ENCODE assay signal across 14 cellular contexts in the genomic region with DNA sequence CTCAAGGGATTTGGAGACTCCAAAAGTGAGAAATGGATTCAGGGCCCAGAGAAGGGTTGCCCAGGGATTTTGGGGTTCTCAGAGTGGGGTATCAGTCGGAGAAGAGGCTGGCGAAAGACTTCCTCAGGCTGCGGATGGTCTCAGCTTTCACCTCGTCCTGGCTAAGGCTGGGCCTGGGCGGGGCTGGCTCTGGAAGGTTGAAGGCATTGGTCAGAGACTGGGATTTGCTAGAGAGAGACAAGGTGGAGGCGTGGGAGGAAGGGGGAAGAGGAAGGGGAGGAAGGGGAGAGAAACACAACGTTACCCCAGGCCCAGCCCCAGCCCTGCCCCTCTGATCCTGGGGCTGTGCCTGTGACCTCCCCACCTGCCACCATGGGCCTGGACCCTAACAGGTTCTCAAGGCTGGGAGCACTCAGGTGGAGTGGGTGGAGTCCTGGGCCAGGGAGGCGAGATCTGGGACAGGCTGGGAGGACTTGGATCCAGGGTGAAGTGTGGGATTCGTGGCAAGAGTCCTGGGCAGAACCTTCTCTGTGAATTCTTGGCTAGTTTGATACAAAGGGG. TPM values are rescaled to one million over a fixed set of nuclear protein-coding genes. Genes with fewer than 3 reads are reported as not detected.
DNase-seq lines count a peak whose midpoint lies in the region; ATAC-seq and TF ChIP-seq lines count a peak whose summit lies in the region.
"Had no signal": no experiment of that assay in that cellular context is flagged by ENCODE, and none has a peak within 500 bp of the region (broad histone marks: within the 10 kb centered on the region; RNA-seq: fewer than 3 reads in every experiment).

No MANE protein-coding gene starts in this region.

- peaks cover 6% of the 10 kb centered on the region for H3K4me1 Mint-ChIP-seq in progenitor cell of endocrine pancreas (ENCODE audit: low read depth)
- peaks cover 8% of the 10 kb centered on the region for H3K4me1 Mint-ChIP-seq in activated CD4-positive, alpha-beta T cell treated with anti-CD3 and anti-CD28 coated beads for 36 hours

- ATAC-seq in RWPE2 (ENCODE audit: low read depth) (peak; percentile 13), GM18498 (IDR thresholded peaks at IDR 0.05; ENCODE audit: unreplicated experiment) (no peak), HG03045 (IDR thresholded peaks at IDR 0.05; ENCODE audit: unreplicated experiment) (no peak)
- no peak for ATAC-seq in activated CD4-positive, alpha-beta T cell treated with anti-CD3 and anti-CD28 coated beads for 36 hours

- no peak overlapping the region for H3K4me3 ChIP-seq in RWPE2 (ENCODE audit: severe bottlenecking)
- no peak overlapping the region for H3K4me3 ChIP-seq in left ventricle myocardium inferior

- H3K36me3 Mint-ChIP-seq in progenitor cell of endocrine pancreas (ENCODE audit: insufficient read depth) = peaks cover 19% of the 10 kb centered on the region
- peaks cover 33% of the 10 kb centered on the region for H3K36me3 Mint-ChIP-seq in activated CD4-positive, alpha-beta T cell treated with anti-CD3 and anti-CD28 coated beads for 36 hours (ENCODE audit: low read depth)

- POLR2A ChIA-PET in GM10248 (lab: Yijun Ruan, JAX) = no interaction called here
- POLR2A ChIA-PET in activated CD4-positive, alpha-beta T cell treated with anti-CD3 and anti-CD28 coated beads for 36 hours (lab: Charles Lee) = no interaction called here

- peak; percentile 6 for DNase-seq in GM10248 (ENCODE audit: extremely low spot score)
- no peak for DNase-seq in RWPE2 (ENCODE audit: low spot score)
- no peak for DNase-seq in left ventricle myocardium inferior
- no peak for DNase-seq in progenitor cell of endocrine pancreas (ENCODE audit: low spot score, unreplicated experiment)
- DNase-seq in NCI-H1694 (lab: John Stamatoyannopoulos, UW) = no peak
- DNase-seq in activated CD4-positive, alpha-beta T cell treated with anti-CD3 and anti-CD28 coated beads for 36 hours = no peak
- DNase-seq: activated CD4-positive, alpha-beta T cell treated with anti-CD3 and anti-CD28 coated beads for 48 hours; esophagus squamous epithelium; NCI-H1417; NCI-H82; SW 1271 had no signal

- H3K4me1 ChIP-seq in RWPE2 (ENCODE audit: insufficient read depth, poor library complexity, severe bottlenecking) (peaks cover 8% of the 10 kb centered on the region), left ventricle myocardium inferior (peaks cover 5% of the 10 kb centered on the region)

- peaks cover 15% of the 10 kb centered on the region for H3K9me3 Mint-ChIP-seq in progenitor cell of endocrine pancreas (ENCODE audit: low read depth)
- H3K9me3 Mint-ChIP-seq in activated CD4-positive, alpha-beta T cell treated with anti-CD3 and anti-CD28 coated beads for 36 hours (ENCODE audit: low read depth) = no peaks in the 10 kb centered on the region
- H3K9me3 Mint-ChIP-seq: activated T-helper 1 cell treated with anti-CD3 and anti-CD28 coated beads, Interleukin-12 subunit alpha, Interleukin-12 subunit beta, Interleukin-2, Interleukin-4 antibody, amounts not matched to agents 30 ng/mL and 10 ng/mL and 1 ng/mL, durations not matched to agents 14 hours and 24 hours and 36 hours had no signal

- H3K4me3 Mint-ChIP-seq in progenitor cell of endocrine pancreas (ENCODE audit: low read depth) = no peak overlapping the region
- no peak overlapping the region for H3K4me3 Mint-ChIP-seq in activated CD4-positive, alpha-beta T cell treated with anti-CD3 and anti-CD28 coated beads for 36 hours
- H3K4me3 Mint-ChIP-seq: activated T-helper 1 cell treated with anti-CD3 and anti-CD28 coated beads, Interleukin-12 subunit alpha, Interleukin-12 subunit beta, Interleukin-2, Interleukin-4 antibody, amounts not matched to agents 30 ng/mL and 10 ng/mL and 1 ng/mL, durations not matched to agents 14 hours and 24 hours and 36 hours had no signal

- H3K27me3 ChIP-seq in RWPE2 (ENCODE audit: insufficient read depth, poor library complexity, severe bottlenecking) = no peaks in the 10 kb centered on the region
- H3K27me3 ChIP-seq in left ventricle myocardium inferior (ENCODE audit: low read depth) = no peaks in the 10 kb centered on the region
- H3K27me3 ChIP-seq: esophagus squamous epithelium had no signal

- H3K9me3 ChIP-seq in RWPE2 (ENCODE audit: severe bottlenecking) (no peaks in the 10 kb centered on the region), left ventricle myocardium inferior (replicated peaks) (no peaks in the 10 kb centered on the region)
- H3K9me3 ChIP-seq: esophagus squamous epithelium had no signal

- intact Hi-C loops in left ventricle myocardium inferior (cut with micrococcal nuclease) = no loop called here
- intact Hi-C loops in activated CD4-positive, alpha-beta T cell treated with anti-CD3 and anti-CD28 coated beads for 36 hours (cut with DNase I, micrococcal nuclease) = no loop called here

- H3K27ac Mint-ChIP-seq in progenitor cell of endocrine pancreas = peak overlapping the region; percentile 95
- no peak overlapping the region for H3K27ac Mint-ChIP-seq in activated CD4-positive, alpha-beta T cell treated with anti-CD3 and anti-CD28 coated beads for 36 hours
- H3K27ac Mint-ChIP-seq: activated T-helper 1 cell treated with anti-CD3 and anti-CD28 coated beads, Interleukin-12 subunit alpha, Interleukin-12 subunit beta, Interleukin-2, Interleukin-4 antibody, amounts not matched to agents 30 ng/mL and 10 ng/mL and 1 ng/mL, durations not matched to agents 14 hours and 24 hours and 36 hours had no signal

- CTCF ChIA-PET in GM10248 (lab: Yijun Ruan, JAX) = no interaction called here
- CTCF ChIA-PET in activated CD4-positive, alpha-beta T cell treated with anti-CD3 and anti-CD28 coated beads for 36 hours (lab: Charles Lee) = interaction anchor here (0.5 kb wide), 1 partner anchor 794 kb away, joined by 3 read pairs; no protein-coding TSS in a partner anchor

- H3K27me3 Mint-ChIP-seq in progenitor cell of endocrine pancreas = no peaks in the 10 kb centered on the region
- H3K27me3 Mint-ChIP-seq in activated CD4-positive, alpha-beta T cell treated with anti-CD3 and anti-CD28 coated beads for 36 hours = peaks cover 2% of the 10 kb centered on the region

- H3K36me3 ChIP-seq in RWPE2 (ENCODE audit: low read depth) (peaks cover 24% of the 10 kb centered on the region), left ventricle myocardium inferior (peaks cover 21% of the 10 kb centered on the region)

- H3K27ac ChIP-seq in RWPE2 (ENCODE audit: poor library complexity, severe bottlenecking) = peak overlapping the region; percentile 91
- H3K27ac ChIP-seq in left ventricle myocardium inferior (replicated peaks) = peak overlapping the region; percentile 81

- TF ChIP-seq CTCF in GM10248 (IDR thresholded peaks at IDR 0.05; ENCODE audit: control extremely low read depth, extremely low read depth, low read depth, missing control alignments) = no peak
- no peak for TF ChIP-seq CTCF in RWPE2 (IDR thresholded peaks at IDR 0.05; ENCODE audit: poor library complexity, severe bottlenecking)
- TF ChIP-seq CTCF in left ventricle myocardium inferior (IDR thresholded peaks at IDR 0.05; ENCODE audit: borderline replicate concordance) = no peak
- TF ChIP-seq CTCF in progenitor cell of endocrine pancreas (IDR thresholded peaks at IDR 0.05; ENCODE audit: unreplicated experiment) = no peak

RNA-seq across cellular contexts. Expression of a gene that starts 9.4 kb away (rescaled TPM):
- 99.3 TPM for total RNA-seq in left ventricle myocardium inferior
- total RNA-seq in progenitor cell of endocrine pancreas = 29.1 and 33.0 TPM in 2 replicates
- 10 to 100 TPM; 40.3 to 48.4 TPM for total RNA-seq in activated CD4-positive, alpha-beta T cell treated with anti-CD3 and anti-CD28 coated beads for 36 hours

RNA-seq across cellular contexts. Expression of a gene that starts 11.8 kb away (rescaled TPM):
- total RNA-seq in left ventricle myocardium inferior (76.4 TPM), progenitor cell of endocrine pancreas (76.8 and 77.7 TPM in 2 replicates)
- 10 to 100 TPM; 58.8 to 59.2 TPM for total RNA-seq in activated CD4-positive, alpha-beta T cell treated with anti-CD3 and anti-CD28 coated beads for 36 hours

RNA-seq across cellular contexts. Expression of a gene that starts 46.8 kb away (rescaled TPM):
- total RNA-seq in left ventricle myocardium inferior = 13.9 TPM
- 5.3 and 6.7 TPM in 2 replicates for total RNA-seq in progenitor cell of endocrine pancreas
- under 1 TPM; 0.82 to 0.98 TPM for total RNA-seq in activated CD4-positive, alpha-beta T cell treated with anti-CD3 and anti-CD28 coated beads for 36 hours

RNA-seq across cellular contexts. Expression of a gene that starts 56.9 kb away (rescaled TPM):
- total RNA-seq in left ventricle myocardium inferior = 3.0 TPM
- 0.69 and 0.93 TPM in 2 replicates for total RNA-seq in progenitor cell of endocrine pancreas
- total RNA-seq in activated CD4-positive, alpha-beta T cell treated with anti-CD3 and anti-CD28 coated beads for 36 hours = 1 to 10 TPM; 2.4 to 4.7 TPM
